8 cellular contexts compared by ENCODE assay signal in the genomic region with DNA sequence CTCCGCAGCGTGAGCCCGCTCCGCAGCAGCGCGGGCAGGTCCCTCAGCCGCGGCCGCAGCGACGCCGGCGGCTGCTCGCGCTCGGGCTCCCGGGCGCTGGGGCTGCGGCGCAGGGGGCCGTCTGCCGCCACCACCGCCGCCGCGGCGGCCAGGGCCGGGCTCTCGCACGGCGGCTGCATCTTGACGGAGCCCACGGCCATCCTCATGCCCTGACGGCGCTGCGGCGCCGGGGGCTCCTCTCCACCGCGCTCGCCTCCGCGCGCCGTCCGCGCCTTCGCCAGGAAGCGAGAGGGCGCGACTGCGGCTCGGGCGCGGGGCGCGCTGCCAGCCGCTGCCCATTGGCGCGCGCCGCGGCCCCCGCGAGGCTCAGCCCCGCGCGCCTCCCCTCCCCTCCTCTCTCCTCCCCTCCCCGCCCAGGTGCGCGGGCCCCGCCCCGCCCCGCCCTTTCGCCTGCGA. TPM values are rescaled to one million over a fixed set of nuclear protein-coding genes. Genes with fewer than 3 reads are reported as not detected.
A peak's percentile ranks its signal among the peaks of the same experiment; 100 is the strongest.
DNase-seq lines count a peak whose midpoint lies in the region; ATAC-seq, FAIRE-seq and TF ChIP-seq lines count a peak whose summit lies in the region.

A gene with protein sequence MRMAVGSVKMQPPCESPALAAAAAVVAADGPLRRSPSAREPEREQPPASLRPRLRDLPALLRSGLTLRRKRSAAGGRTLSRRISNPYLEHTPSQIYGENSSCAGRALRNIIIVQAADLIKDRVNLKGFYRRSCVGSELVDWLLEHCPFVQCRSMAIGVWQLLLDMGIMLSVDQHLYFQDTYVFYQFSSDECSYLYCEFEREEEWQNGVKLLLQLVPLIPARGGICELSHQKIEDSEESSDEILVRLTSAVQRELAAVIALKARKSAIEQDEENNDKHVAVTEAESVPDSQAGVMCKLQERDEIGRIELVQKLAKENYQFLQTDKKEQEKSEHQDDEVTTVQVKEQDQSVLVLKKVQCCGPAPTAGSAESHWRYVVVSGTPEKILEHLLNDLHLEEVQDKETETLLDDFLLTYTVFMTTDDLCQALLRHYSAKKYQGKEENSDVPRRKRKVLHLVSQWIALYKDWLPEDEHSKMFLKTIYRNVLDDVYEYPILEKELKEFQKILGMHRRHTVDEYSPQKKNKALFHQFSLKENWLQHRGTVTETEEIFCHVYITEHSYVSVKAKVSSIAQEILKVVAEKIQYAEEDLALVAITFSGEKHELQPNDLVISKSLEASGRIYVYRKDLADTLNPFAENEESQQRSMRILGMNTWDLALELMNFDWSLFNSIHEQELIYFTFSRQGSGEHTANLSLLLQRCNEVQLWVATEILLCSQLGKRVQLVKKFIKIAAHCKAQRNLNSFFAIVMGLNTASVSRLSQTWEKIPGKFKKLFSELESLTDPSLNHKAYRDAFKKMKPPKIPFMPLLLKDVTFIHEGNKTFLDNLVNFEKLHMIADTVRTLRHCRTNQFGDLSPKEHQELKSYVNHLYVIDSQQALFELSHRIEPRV (minus strand): TSS at position 300 of the 456 bp plus-strand sequence. CDS start 94 bp downstream, at position 206.

- peaks cover 0 to 3% of the 10 kb centered on the region in 2 donors for H3K9me3 ChIP-seq in left lung
- H3K9me3 ChIP-seq in thoracic aorta, result peaks cover 4% of the 10 kb centered on the region

- peak within 1 kb of the TSS; percentile 50 for H3K4me3 ChIP-seq in bronchial epithelial cell (ENCODE audit: low read depth, low read length)
- H3K4me3 ChIP-seq in left lung, result peak within 1 kb of the TSS; percentile 38 to 45
- H3K4me3 ChIP-seq in thoracic aorta, result peak within 1 kb of the TSS; percentile 51

- H3K27ac Mint-ChIP-seq in activated naive CD4-positive, alpha-beta T cell treated with anti-CD3 and anti-CD28 coated beads for 36 hours, result no peak within 1 kb of the TSS

- H3K27ac ChIP-seq in left lung, result peak within 1 kb of the TSS; percentile 19 to 49
- H3K27ac ChIP-seq in thoracic aorta, result no peak within 1 kb of the TSS

- DNase-seq in activated naive CD4-positive, alpha-beta T cell treated with anti-CD3 and anti-CD28 coated beads for 36 hours, result no peak
- no peak for DNase-seq in activated naive CD4-positive, alpha-beta T cell treated with anti-CD3 and anti-CD28 coated beads, Interleukin-2, amount 50 U/mL, for 16 hours
- peak; percentile 65 for DNase-seq in NCI-H2227 (lab: John Stamatoyannopoulos, UW; ENCODE audit: unreplicated experiment)
- peak; percentile 49 for DNase-seq in bronchial epithelial cell (ENCODE audit: low read depth)
- peak; percentile 40 to 84 for DNase-seq in left lung
- no peak for DNase-seq in thoracic aorta (ENCODE audit: low spot score)
- DNase-seq in medulla oblongata (ENCODE audit: extremely low spot score), result no peak

- peaks cover 3% of the 10 kb centered on the region for H3K9me3 Mint-ChIP-seq in activated naive CD4-positive, alpha-beta T cell treated with anti-CD3 and anti-CD28 coated beads for 36 hours

- no peak for FAIRE-seq in bronchial epithelial cell (lab: Jason Lieb, UNC)

- H3K36me3 ChIP-seq in bronchial epithelial cell (ENCODE audit: control insufficient read depth, insufficient read depth, low read length) (no peaks in the 10 kb centered on the region), left lung (no peaks in the 10 kb centered on the region), thoracic aorta (no peaks in the 10 kb centered on the region)

- peak; percentile 65 for ATAC-seq in HG02642 (IDR thresholded peaks at IDR 0.05; ENCODE audit: poor library complexity, unreplicated experiment)
- ATAC-seq in left lung, result peak; percentile 85
- ATAC-seq in thoracic aorta (ENCODE audit: insufficient number of reproducible peaks, low FRiP score, low read depth), result no peak

- CTCF ChIA-PET in activated naive CD4-positive, alpha-beta T cell treated with anti-CD3 and anti-CD28 coated beads for 36 hours (lab: Charles Lee), result no interaction called here

- H3K4me1 ChIP-seq in left lung (peaks cover 3 to 10% of the 10 kb centered on the region in 2 donors), thoracic aorta (ENCODE audit: control insufficient read depth in 1 of 2, low read depth in 2 of 2) (no peaks in the 10 kb centered on the region)

- TF ChIP-seq CTCF in bronchial epithelial cell (IDR thresholded peaks at IDR 0.05; ENCODE audit: insufficient read depth, low read length, severe bottlenecking) (no peak), left lung (IDR thresholded peaks at IDR 0.05) (no peak), thoracic aorta (IDR thresholded peaks at IDR 0.05) (no peak)

- H3K27me3 ChIP-seq in bronchial epithelial cell (ENCODE audit: control insufficient read depth, insufficient read depth, low read length), result no peaks in the 10 kb centered on the region
- H3K27me3 ChIP-seq in left lung, result peaks cover 0 to 33% of the 10 kb centered on the region in 2 donors
- H3K27me3 ChIP-seq in thoracic aorta (replicated peaks; ENCODE audit: insufficient read depth), result no peaks in the 10 kb centered on the region

- peaks cover 6% of the 10 kb centered on the region for H3K4me1 Mint-ChIP-seq in activated naive CD4-positive, alpha-beta T cell treated with anti-CD3 and anti-CD28 coated beads for 36 hours (ENCODE audit: low read depth)

- no peaks in the 10 kb centered on the region for H3K36me3 Mint-ChIP-seq in activated naive CD4-positive, alpha-beta T cell treated with anti-CD3 and anti-CD28 coated beads for 36 hours (ENCODE audit: low read depth)

- H3K27me3 Mint-ChIP-seq in activated naive CD4-positive, alpha-beta T cell treated with anti-CD3 and anti-CD28 coated beads for 36 hours (ENCODE audit: low read depth), result peaks cover 40% of the 10 kb centered on the region

- peak within 1 kb of the TSS; percentile 53 for H3K4me3 Mint-ChIP-seq in activated naive CD4-positive, alpha-beta T cell treated with anti-CD3 and anti-CD28 coated beads for 36 hours

- intact Hi-C loops in activated naive CD4-positive, alpha-beta T cell treated with anti-CD3 and anti-CD28 coated beads for 36 hours (cut with micrococcal nuclease), result no loop called here
- intact Hi-C loops in left lung (cut with DNase I), result no loop called here

RNA-seq across cellular contexts. Expression of the gene that starts here (rescaled TPM):
- under 1 TPM; 0.21 to 0.40 TPM for total RNA-seq in activated naive CD4-positive, alpha-beta T cell treated with anti-CD3 and anti-CD28 coated beads for 36 hours
- total RNA-seq in bronchial epithelial cell (5.8 and 6.3 TPM in 2 replicates), left lung (10 to 100 TPM; 44.2 to 64.6 TPM), thoracic aorta (10 to 100 TPM; 66.5 to 70.8 TPM)

Comparison
In these comparisons a context has a peak if more than half of its experiments do, and no peak if none do; other contexts are left out.
1. DNase-seq: peak in NCI-H2227 (single experiment), bronchial epithelial cell (single experiment) and left lung (2 of 2); none in activated naive CD4-positive, alpha-beta T cell treated with anti-CD3 and anti-CD28 coated beads for 36 hours (single experiment), activated naive CD4-positive, alpha-beta T cell treated with anti-CD3 and anti-CD28 coated beads, Interleukin-2, amount 50 U/mL, for 16 hours (single experiment), thoracic aorta (single experiment) and medulla oblongata (single experiment).
2. H3K27ac ChIP-seq: peak in left lung (2 of 2); none in thoracic aorta (0 of 2).
3. Peak in every context shown above with its lines, with median percentiles within 50 percentile points of each other: H3K4me3 ChIP-seq.